Comparison of ENCODE assay signal across 7 cellular contexts in genomic region chr2:11343626-11344341, GRCh38. TPM values are rescaled to one million over a fixed set of nuclear protein-coding genes. Genes with fewer than 3 reads are reported as not detected.
DNase-seq lines count a peak whose midpoint lies in the region; FAIRE-seq and TF ChIP-seq lines count a peak whose summit lies in the region.

No MANE protein-coding gene starts in this region.

- no peak overlapping the region for H2BK120ac ChIP-seq in H9 (ENCODE audit: low read depth, low read length, poor library complexity, severe bottlenecking)

- H3K4me1 Mint-ChIP-seq in H9, result peaks cover 36 to 44% of the 10 kb centered on the region in 2 experiments

- no peaks in the 10 kb centered on the region; the same call in 1 of the 2 replicates for H3K27me3 Mint-ChIP-seq in H9 (ENCODE audit: low read depth)

- no peaks in the 10 kb centered on the region for H3K9me3 ChIP-seq in H9 (ENCODE audit: control insufficient read depth, low read depth, low read length)

- peak overlapping the region; percentile 95 for H3K4me3 ChIP-seq in WI38 (ENCODE audit: low read depth, low read length)
- H3K4me3 ChIP-seq in choroid plexus epithelial cell (ENCODE audit: low read depth, low read length), result peak overlapping the region; percentile 84
- peak overlapping the region; percentile 93 for H3K4me3 ChIP-seq in lower leg skin (ENCODE audit: low read depth, poor library complexity, severe bottlenecking)

- peaks cover 6% of the 10 kb centered on the region for H3K4me1 ChIP-seq in H9 (ENCODE audit: insufficient read depth, low read length)

- no peak overlapping the region for H3K18ac ChIP-seq in H9 (ENCODE audit: insufficient read length, low read depth, low read length)

- peak; percentile 91 for FAIRE-seq in GM12891 (lab: Jason Lieb, UNC)

- H3K56ac ChIP-seq in H9 (ENCODE audit: insufficient read length, low read depth, low read length), result no peak overlapping the region

- intact Hi-C loops in lower leg skin (cut with DNase I; ENCODE audit: low total_unique reads), result no loop called here

- TF ChIP-seq CTCF in H9 (conservative IDR thresholded peaks at IDR 0.05), result no peak
- no peak for TF ChIP-seq CTCF in WI38 (IDR thresholded peaks at IDR 0.05; ENCODE audit: low read depth, low read length)
- TF ChIP-seq CTCF in choroid plexus epithelial cell (conservative IDR thresholded peaks at IDR 0.05; ENCODE audit: low read depth, low read length), result no peak
- TF ChIP-seq CTCF in lower leg skin (IDR thresholded peaks at IDR 0.05), result no peak

- no peaks in the 10 kb centered on the region for H3K27me3 ChIP-seq in H9 (ENCODE audit: insufficient read depth, low read length)

- peaks cover 17% of the 10 kb centered on the region for H3K79me2 ChIP-seq in H9 (ENCODE audit: insufficient read depth, low read length)

- peak overlapping the region; percentile 85 for H3K4me2 ChIP-seq in H9 (ENCODE audit: insufficient read depth, insufficient read length, low read length)

- peaks cover 19% of the 10 kb centered on the region for H3K23me2 ChIP-seq in H9 (ENCODE audit: insufficient read length, low read depth, low read length, poor library complexity, severe bottlenecking)

- TF ChIP-seq POLR2A in GM12891 (IDR thresholded peaks at IDR 0.05; ENCODE audit: low read depth, low read length) (no peak), lower leg skin (IDR thresholded peaks at IDR 0.05) (no peak)

- no peak overlapping the region for H4K5ac ChIP-seq in H9 (ENCODE audit: insufficient read length, low read depth, low read length)

- H3K4me3 Mint-ChIP-seq in H9, result peak overlapping the region; percentile 95 to 99

- H3K4ac ChIP-seq in H9 (ENCODE audit: low read depth, low read length), result no peak overlapping the region

- peak overlapping the region; percentile 23; the same call in 1 of the 2 replicates for H3K14ac ChIP-seq in H9 (ENCODE audit: insufficient read depth, low read length)

- H3K27ac Mint-ChIP-seq in H9, result peak overlapping the region; percentile 63 to 83 (median 77); a peak in 4 of 7 replicates

- H3K79me1 ChIP-seq in H9 (ENCODE audit: insufficient read depth, low read depth, low read length, poor library complexity, severe bottlenecking), result no peaks in the 10 kb centered on the region

- peak overlapping the region; percentile 65 for H3K9ac ChIP-seq in H9 (ENCODE audit: extremely low read depth, insufficient read length, low read length)

- no peak overlapping the region for H3K27ac ChIP-seq in H9 (ENCODE audit: insufficient read length, low read depth, low read length)

- no peak overlapping the region for H2AFZ ChIP-seq in H9 (ENCODE audit: low read length)

- WGBS in H9 (ENCODE audit: extremely low coverage, insufficient read length, low lambda C conversion rate), result no CpG with 5 or more reads among the region's 56 CpGs
- 0% methylated on average over 1 to 17 of the region's 56 CpGs for WGBS in lower leg skin, 2 donors

- no peak overlapping the region for H2BK15ac ChIP-seq in H9 (ENCODE audit: low read depth, low read length)

- no peak overlapping the region for H2BK20ac ChIP-seq in H9 (ENCODE audit: low read depth, low read length, poor library complexity, severe bottlenecking)

- DNase-seq in GM12891 (ENCODE audit: insufficient read length, low spot score) (peak; percentile 41), H9 (peak; percentile 66), M059J (ENCODE audit: low read depth) (peak; percentile 65), choroid plexus epithelial cell (ENCODE audit: low read depth) (no peak), lower leg skin (ENCODE audit: low spot score in 2 of 2) (peak; percentile 41 to 90)
- DNase-seq in stimulated activated CD8-positive, alpha-beta memory T cell treated with anti-CD3 and anti-CD28 coated beads, Interleukin-12 subunit alpha, Interleukin-12 subunit beta, amount 100 ng/mL, for 4 hours (ENCODE audit: low read depth), result peak; percentile 6

- no peak overlapping the region for H4K8ac ChIP-seq in H9 (replicated peaks; ENCODE audit: insufficient read length, low read depth, low read length)

- H3T11ph ChIP-seq in H9 (ENCODE audit: low read length), result no peak overlapping the region

- no peak overlapping the region for H4K91ac ChIP-seq in H9 (ENCODE audit: insufficient read length, low read depth, low read length)

- H4K20me1 ChIP-seq in H9 (ENCODE audit: control insufficient read depth, insufficient read depth, insufficient read length), result no peaks in the 10 kb centered on the region

- peaks cover 0 to 3% (median 0%) of the 10 kb centered on the region in 3 experiments; a peak in 2 of 7 replicates for H3K36me3 Mint-ChIP-seq in H9 (ENCODE audit: insufficient read depth in 1 of 3, low read depth in 3 of 3)

- H3K23ac ChIP-seq in H9 (ENCODE audit: insufficient read length, low read depth, low read length), result no peak overlapping the region

- H2BK12ac ChIP-seq in H9 (ENCODE audit: insufficient read length, low read depth, low read length), result no peak overlapping the region

- H3K9me3 Mint-ChIP-seq in H9, result 0 out of 5 replicates have a peak, but pooled peaks cover 0 to under 1% of the 10 kb centered on the region in 2 experiments

- H2AK5ac ChIP-seq in H9 (ENCODE audit: insufficient read length, low read length), result no peak overlapping the region

- H2BK5ac ChIP-seq in H9 (ENCODE audit: insufficient read length, low read length), result no peak overlapping the region

TF ChIP-seq in GM12891, 5 proteins besides CTCF, POLR2A, EP300 and RAD21:
- TF ChIP-seq TAF1 (IDR thresholded peaks at IDR 0.05; ENCODE audit: low read depth, low read length) (no peak), PAX5 (IDR thresholded peaks at IDR 0.05; ENCODE audit: insufficient read depth, low read length, severe bottlenecking) (no peak), POLR2AphosphoS5 (IDR thresholded peaks at IDR 0.05; ENCODE audit: low read depth, low read length) (no peak), SPI1 (IDR thresholded peaks at IDR 0.05; ENCODE audit: low read depth, low read length) (no peak), POU2F2 (IDR thresholded peaks at IDR 0.05; ENCODE audit: low read depth, low read length) (no peak)
TF ChIP-seq in GM12891: peak in this region for 0.

RNA-seq across cellular contexts. Expression of gene ROCK2, which starts 0.7 kb away (rescaled TPM):
- polyA plus RNA-seq in GM12891 (2012; ENCODE audit: low read depth, missing spikeins), result 4.5 TPM
- total RNA-seq in H9 (2021) (33.2 and 35.1 TPM in 2 replicates), lower leg skin (10 to 100 TPM; 18.0 to 34.8 (median 23.2) TPM)
- 21.8 and 22.7 TPM in 2 replicates for total RNA-seq in M059J (2014; rRNA removed; shearing (Covaris generic))
